Comparison of ENCODE assay signal across 30 cellular contexts in the genomic region with DNA sequence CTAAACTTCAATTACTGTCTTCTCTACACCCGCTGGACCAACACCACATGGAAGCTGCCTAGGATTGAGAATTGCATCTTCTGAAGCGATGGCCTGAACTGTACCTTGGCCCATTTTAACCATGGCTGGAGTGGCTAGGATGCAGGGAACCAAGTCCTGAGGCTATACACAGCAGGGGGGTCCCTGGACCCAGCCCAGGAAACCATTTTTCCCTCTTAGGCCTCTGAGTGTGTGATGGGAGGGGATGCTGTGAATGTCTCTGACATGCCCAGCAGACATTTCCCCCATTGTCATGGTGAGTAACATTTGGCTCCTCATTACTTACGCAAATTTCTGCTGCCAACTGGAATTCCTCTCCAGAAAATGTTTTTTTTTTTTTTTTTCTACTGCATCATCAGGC.
"Had no signal": no experiment of that assay in that cellular context is flagged by ENCODE, and none has a peak within 500 bp of the region (broad histone marks: within the 10 kb centered on the region; RNA-seq: fewer than 3 reads in every experiment).

No MANE protein-coding gene starts in this region.

- H3K4me3 Mint-ChIP-seq: immature natural killer cell; mesothelial cell of epicardium; naive B cell; natural killer cell; nephron progenitor cell; neural progenitor cell; stimulated activated memory B cell treated with anti-CD40 and anti-IgM and Interleukin-4, amounts not matched to agents 10 μg/mL and 1 μg/mL and 100 μg/mL, for 72 hours; stimulated activated naive CD8-positive, alpha-beta T cell treated with anti-CD3 and anti-CD28 coated beads, Interleukin-15, amount 100 ng/mL, for 72 hours had no signal

- H3K9me3 ChIP-seq: lower lobe of right lung, neutrophil, right lobe of liver, tibial nerve, upper lobe of left lung, vagina had no signal

- H3K9me3 Mint-ChIP-seq: neural progenitor cell had no signal

- H3K27me3 Mint-ChIP-seq: naive B cell; stimulated activated memory B cell treated with anti-CD40 and anti-IgM and Interleukin-4, amounts not matched to agents 10 μg/mL and 1 μg/mL and 100 μg/mL, for 72 hours; stimulated activated naive CD8-positive, alpha-beta T cell treated with anti-CD3 and anti-CD28 coated beads, Interleukin-15, amount 100 ng/mL, for 72 hours had no signal

- H3K9ac ChIP-seq: neural progenitor cell, parathyroid adenoma had no signal

- H3K4me1 ChIP-seq: left lung, lower lobe of right lung, neural progenitor cell, parathyroid adenoma, psoas muscle, right lobe of liver, tibial nerve, upper lobe of left lung, vagina had no signal

- H3K27ac ChIP-seq: hepatocyte, left lung, lower lobe of right lung, neural progenitor cell, neutrophil, parathyroid adenoma, psoas muscle, right lobe of liver, tibial nerve, upper lobe of left lung, vagina had no signal

- DNase-seq: immature natural killer cell; kidney; left colon; left lung; lower lobe of right lung; mammary epithelial cell; mesenchymal stem cell; naive B cell; natural killer cell; nephron progenitor cell; occipital lobe; psoas muscle; right lobe of liver; stimulated activated CD4-positive, alpha-beta T cell treated with anti-CD3 and anti-CD28 coated beads, Interleukin-1b, Interleukin-23, amount 100 ng/mL, for 48 hours; stimulated activated CD4-positive, alpha-beta T cell treated with anti-CD3 and anti-CD28 coated beads, Interleukin-2, amount 100 ng/mL, for 48 hours; stimulated activated CD4-positive, alpha-beta T cell treated with anti-CD3 and anti-CD28 coated beads, Interleukin-4, amount 100 ng/mL, for 4 hours; stimulated activated CD8-positive, alpha-beta memory T cell treated with anti-CD3 and anti-CD28 coated beads, Interleukin-4, amount 100 ng/mL, for 48 hours; stimulated activated naive CD4-positive, alpha-beta T cell treated with Interleukin-2 at 50 U/mL for 16 hours; stimulated activated naive CD8-positive, alpha-beta T cell treated with anti-CD3 and anti-CD28 coated beads, Interleukin-15, amount 100 ng/mL, for 72 hours; substantia nigra; upper lobe of left lung had no signal

- H2AFZ ChIP-seq: hepatocyte, neural progenitor cell, parathyroid adenoma had no signal

- H3K4me3 ChIP-seq: hepatocyte, left lung, lower lobe of right lung, neural progenitor cell, psoas muscle, right lobe of liver, smooth muscle cell, tibial nerve, upper lobe of left lung, vagina had no signal

- H3K27ac Mint-ChIP-seq: immature natural killer cell; mesothelial cell of epicardium; naive B cell; natural killer cell; nephron progenitor cell; neural progenitor cell; stimulated activated memory B cell treated with anti-CD40 and anti-IgM and Interleukin-4, amounts not matched to agents 10 μg/mL and 1 μg/mL and 100 μg/mL, for 72 hours had no signal

- H3K4me1 Mint-ChIP-seq: immature natural killer cell; mesothelial cell of epicardium; naive B cell; natural killer cell; nephron progenitor cell; neural progenitor cell; stimulated activated memory B cell treated with anti-CD40 and anti-IgM and Interleukin-4, amounts not matched to agents 10 μg/mL and 1 μg/mL and 100 μg/mL, for 72 hours; stimulated activated naive CD8-positive, alpha-beta T cell treated with anti-CD3 and anti-CD28 coated beads, Interleukin-15, amount 100 ng/mL, for 72 hours had no signal

- H3K27me3 ChIP-seq: hepatocyte, left lung, neural progenitor cell, neutrophil, right lobe of liver, tibial nerve, upper lobe of left lung, vagina had no signal

- H3K79me2 ChIP-seq: hepatocyte, parathyroid adenoma had no signal

- H3K36me3 Mint-ChIP-seq: immature natural killer cell; naive B cell; natural killer cell; neural progenitor cell; stimulated activated memory B cell treated with anti-CD40 and anti-IgM and Interleukin-4, amounts not matched to agents 10 μg/mL and 1 μg/mL and 100 μg/mL, for 72 hours had no signal

- H3K36me3 ChIP-seq: left lung, lower lobe of right lung, neural progenitor cell, neutrophil, right lobe of liver, tibial nerve, upper lobe of left lung, vagina had no signal

- H3K4me2 ChIP-seq: hepatocyte, neural progenitor cell, smooth muscle cell had no signal
